9 cellular contexts compared by ENCODE assay signal in the genomic region with DNA sequence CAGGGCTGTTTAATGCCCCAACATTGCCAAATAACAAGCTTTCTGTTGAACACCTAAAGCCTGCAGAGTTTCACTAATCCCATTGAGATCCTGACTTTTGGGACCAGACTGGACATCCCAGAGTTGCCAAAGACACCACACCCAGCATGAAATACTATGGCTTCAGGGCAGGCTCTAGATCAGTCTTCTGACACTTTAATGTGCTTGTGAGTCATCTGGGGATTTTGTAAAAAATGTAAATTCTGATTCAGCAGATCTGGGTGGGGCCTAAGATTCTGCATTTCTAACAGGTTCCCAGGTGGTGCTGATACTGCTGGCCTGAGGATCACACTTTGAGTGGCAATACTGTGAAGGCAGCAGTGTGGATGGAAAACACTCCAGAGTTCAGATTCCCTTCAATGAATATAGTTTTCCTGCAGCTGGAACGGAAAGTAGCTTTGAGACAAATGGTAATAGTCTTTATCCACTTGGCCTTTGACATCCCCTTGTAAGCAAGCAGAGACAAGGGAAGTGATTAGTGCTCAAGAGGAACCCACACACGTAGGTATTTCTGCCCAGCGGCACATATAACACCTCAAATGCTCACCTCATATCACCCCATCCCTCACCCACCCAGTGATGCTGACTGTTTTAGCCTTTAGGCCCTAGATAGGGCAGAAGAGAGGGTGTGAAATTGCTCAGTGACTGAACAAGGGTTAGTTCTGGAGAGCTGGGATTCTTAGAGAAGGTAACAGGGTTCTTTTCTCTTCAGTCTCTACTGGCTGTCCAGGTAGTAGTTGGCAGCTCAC. TPM values are rescaled to one million over a fixed set of nuclear protein-coding genes. Genes with fewer than 3 reads are reported as not detected.
A peak's percentile ranks its signal among the peaks of the same experiment; 100 is the strongest.
DNase-seq lines count a peak whose midpoint lies in the region; ATAC-seq and TF ChIP-seq lines count a peak whose summit lies in the region.
"Had no signal": no experiment of that assay in that cellular context is flagged by ENCODE, and none has a peak within 500 bp of the region (broad histone marks: within the 10 kb centered on the region; RNA-seq: fewer than 3 reads in every experiment).

No MANE protein-coding gene starts in this region.

- no peak overlapping the region for H3K4me3 ChIP-seq in AG09309 (ENCODE audit: control insufficient read depth, low read depth, low read length)
- no peak overlapping the region for H3K4me3 ChIP-seq in fibroblast of the aortic adventitia (ENCODE audit: low read depth, low read length)
- H3K4me3 ChIP-seq in transverse colon: no peak overlapping the region

- ATAC-seq in GM19463 (IDR thresholded peaks at IDR 0.05; ENCODE audit: unreplicated experiment) (peak; percentile 69), GM21576 (IDR thresholded peaks at IDR 0.05; ENCODE audit: unreplicated experiment) (no peak)

- WGBS in transverse colon (ENCODE audit: low coverage in 1 of 2), 2 donors: 66 to 83% methylated on average over 3 of the region's 3 CpGs

- H3K4me1 ChIP-seq in transverse colon: peaks cover 5 to 20% (median 10%) of the 10 kb centered on the region in 4 donors

- intact Hi-C loops in transverse colon (cut with DNase I; ENCODE audit: low total_unique reads): no loop called here

- H3K9me3 ChIP-seq in transverse colon: no peaks in the 10 kb centered on the region

- no peak overlapping the region for H3K27ac ChIP-seq in transverse colon

- no peak for TF ChIP-seq POLR2A in transverse colon (IDR thresholded peaks at IDR 0.05)

- no peaks in the 10 kb centered on the region for H3K36me3 ChIP-seq in transverse colon

- DNase-seq in AG09309 (ENCODE audit: low read depth): peak; percentile 43
- DNase-seq in NOMO-1 (lab: John Stamatoyannopoulos, UW; ENCODE audit: unreplicated experiment in 2 of 2): peak; percentile 35 to 49
- peak; percentile 76 for DNase-seq in fibroblast of the aortic adventitia (ENCODE audit: low read depth)
- no peak for DNase-seq in transverse colon
- no peak for DNase-seq in GM19240 (ENCODE audit: insufficient read length, low spot score)
- no peak for DNase-seq in putamen (ENCODE audit: low spot score)
- DNase-seq: activated gamma-delta T cell had no signal

- TF ChIP-seq CTCF in AG09309 (IDR thresholded peaks at IDR 0.05; ENCODE audit: control insufficient read depth, insufficient read depth, low read depth, low read length, missing control alignments) (no peak), fibroblast of the aortic adventitia (IDR thresholded peaks at IDR 0.05; ENCODE audit: insufficient read depth, low read length) (no peak), transverse colon (IDR thresholded peaks at IDR 0.05) (no peak)

- in situ Hi-C loops in transverse colon (cut with MboI; ENCODE audit: low pct_ligation_motif_present in 1 of 4, low pct_unique_long_range_greater_than_20kb in 1 of 4, low sequenced_read_pairs in 3 of 4): no loop called here

- TF ChIP-seq EP300 in transverse colon (IDR thresholded peaks at IDR 0.05; ENCODE audit: low read depth): no peak

- no peaks in the 10 kb centered on the region for H3K27me3 ChIP-seq in transverse colon

RNA-seq across cellular contexts. Expression of a gene that starts 51.4 kb away (rescaled TPM):
- total RNA-seq in fibroblast of the aortic adventitia (ENCODE audit: low replicate concordance) (74.1 and 123 TPM in 2 replicates), transverse colon (10 to 100 TPM; 14.7 to 35.9 (median 24.2) TPM)

Comparison
In these comparisons a context has a peak if more than half of its experiments do, and no peak if none do; other contexts are left out.
1. DNase-seq: peak in AG09309 (single experiment), NOMO-1 (2 of 2) and fibroblast of the aortic adventitia (single experiment); none in transverse colon (single experiment), GM19240 (single experiment) and putamen (single experiment).